In genomic region chr1:15622707-15623373, GRCh38 we compare ENCODE assay signal across 17 cellular contexts. TPM values are rescaled to one million over a fixed set of nuclear protein-coding genes. Genes with fewer than 3 reads are reported as not detected.
DNase-seq lines count a peak whose midpoint lies in the region; ATAC-seq, FAIRE-seq and TF ChIP-seq lines count a peak whose summit lies in the region.
"Had no signal": no experiment of that assay in that cellular context is flagged by ENCODE, and none has a peak within 500 bp of the region (broad histone marks: within the 10 kb centered on the region; RNA-seq: fewer than 3 reads in every experiment).

No MANE protein-coding gene starts in this region.

- intact Hi-C loops in CD8-positive, alpha-beta T cell (cut with DNase I, micrococcal nuclease): no loop called here
- intact Hi-C loops in dendritic cell treated with granulocyte-macrophage colony-stimulating factor and Interleukin-4, amounts not matched to agents 40 ng/mL and 50 ng/mL, for 4 days (cut with micrococcal nuclease): no loop called here
- intact Hi-C loops in ovary (cut with DNase I): no loop called here
- intact Hi-C loops in mucosa of descending colon (cut with DNase I, micrococcal nuclease): no loop called here
- intact Hi-C loops in pancreas (cut with DNase I): no loop called here

- H3K4me1 Mint-ChIP-seq in CD4-positive, CD25-positive, alpha-beta regulatory T cell: peaks cover 44 to 91% (median 63%) of the 10 kb centered on the region in 4 donors
- H3K4me1 Mint-ChIP-seq in CD8-positive, alpha-beta T cell (ENCODE audit: low read depth): peaks cover 76% of the 10 kb centered on the region
- peaks cover 79% of the 10 kb centered on the region for H3K4me1 Mint-ChIP-seq in dendritic cell treated with granulocyte-macrophage colony-stimulating factor and Interleukin-4, amounts not matched to agents 40 ng/mL and 50 ng/mL, for 4 days (ENCODE audit: low read depth)
- peaks cover 82% of the 10 kb centered on the region for H3K4me1 Mint-ChIP-seq in nephron progenitor cell

- FAIRE-seq in pancreas (lab: Jason Lieb, UNC): no peak
- FAIRE-seq: endothelial cell of umbilical vein, frontal cortex had no signal

- no peak for TF ChIP-seq EP300 in ovary (IDR thresholded peaks at IDR 0.05)

- H3K27ac ChIP-seq in CD4-positive, CD25-positive, alpha-beta regulatory T cell (ENCODE audit: insufficient read depth, low read length, poor library complexity, severe bottlenecking): no peak overlapping the region
- no peak overlapping the region for H3K27ac ChIP-seq in CD8-positive, alpha-beta T cell (ENCODE audit: low read depth, low read length)
- H3K27ac ChIP-seq in ovary (no peak overlapping the region), pancreas (no peak overlapping the region)
- H3K27ac ChIP-seq: thoracic aorta had no signal

- TF ChIP-seq CTCF in CD8-positive, alpha-beta T cell (IDR thresholded peaks at IDR 0.05): no peak
- TF ChIP-seq CTCF in nephron progenitor cell (IDR thresholded peaks at IDR 0.05): no peak
- TF ChIP-seq CTCF in ovary (IDR thresholded peaks at IDR 0.05): no peak
- TF ChIP-seq CTCF in mucosa of descending colon (IDR thresholded peaks at IDR 0.05): no peak
- TF ChIP-seq CTCF in pancreas (IDR thresholded peaks at IDR 0.05): no peak

- POLR2A ChIA-PET in CD8-positive, alpha-beta T cell (lab: Charles Lee): interaction anchor here (0.6 to 0.7 kb wide), 3 partner anchors 10 to 39 kb away, joined by 3 read pairs; no protein-coding TSS in a partner anchor

- peaks cover 19% of the 10 kb centered on the region for H3K36me3 ChIP-seq in CD4-positive, CD25-positive, alpha-beta regulatory T cell (ENCODE audit: control insufficient read depth, insufficient read depth, low read length)
- H3K36me3 ChIP-seq in CD8-positive, alpha-beta T cell (ENCODE audit: insufficient read depth, low read length): peaks cover 13% of the 10 kb centered on the region
- H3K36me3 ChIP-seq in ovary (no peaks in the 10 kb centered on the region), mucosa of descending colon (ENCODE audit: low read depth) (no peaks in the 10 kb centered on the region), pancreas (no peaks in the 10 kb centered on the region)

- no peaks in the 10 kb centered on the region for H3K9me3 Mint-ChIP-seq in CD4-positive, CD25-positive, alpha-beta regulatory T cell
- H3K9me3 Mint-ChIP-seq in CD8-positive, alpha-beta T cell: no peaks in the 10 kb centered on the region
- no peaks in the 10 kb centered on the region for H3K9me3 Mint-ChIP-seq in dendritic cell treated with granulocyte-macrophage colony-stimulating factor and Interleukin-4, amounts not matched to agents 40 ng/mL and 50 ng/mL, for 4 days
- no peaks in the 10 kb centered on the region for H3K9me3 Mint-ChIP-seq in nephron progenitor cell

- no peak for TF ChIP-seq POLR2A in ovary (IDR thresholded peaks at IDR 0.05)

- peak overlapping the region; percentile 26 for H3K4me3 ChIP-seq in CD4-positive, CD25-positive, alpha-beta regulatory T cell (ENCODE audit: low read depth, low read length)
- H3K4me3 ChIP-seq in CD8-positive, alpha-beta T cell (ENCODE audit: low read depth, low read length): no peak overlapping the region
- H3K4me3 ChIP-seq in ovary (no peak overlapping the region), mucosa of descending colon (no peak overlapping the region), pancreas (no peak overlapping the region)
- H3K4me3 ChIP-seq: HAP-1, thoracic aorta had no signal

- no peak for ATAC-seq in CD4-positive, CD25-positive, alpha-beta regulatory T cell (ENCODE audit: low read depth in 2 of 2)
- no peak for ATAC-seq in CD8-positive, alpha-beta T cell
- ATAC-seq in mucosa of descending colon (no peak), pancreas (no peak)

- H3K4me1 ChIP-seq in CD4-positive, CD25-positive, alpha-beta regulatory T cell (ENCODE audit: control insufficient read depth, insufficient read depth, low read length, poor library complexity, severe bottlenecking): peaks cover 69% of the 10 kb centered on the region
- peaks cover 49% of the 10 kb centered on the region for H3K4me1 ChIP-seq in CD8-positive, alpha-beta T cell (ENCODE audit: insufficient read depth, low read length)
- peaks cover 6% of the 10 kb centered on the region for H3K4me1 ChIP-seq in ovary (ENCODE audit: insufficient read depth)
- peaks cover 42% of the 10 kb centered on the region for H3K4me1 ChIP-seq in mucosa of descending colon (ENCODE audit: low read depth)
- peaks cover 15 to 48% (median 44%) of the 10 kb centered on the region in 3 donors for H3K4me1 ChIP-seq in pancreas

- CTCF ChIA-PET in CD8-positive, alpha-beta T cell (lab: Charles Lee): interaction anchor here (1.0 kb wide), 1 partner anchor 118 kb away, joined by 3 read pairs; no protein-coding TSS in a partner anchor

- H3K27me3 Mint-ChIP-seq in CD4-positive, CD25-positive, alpha-beta regulatory T cell: no peaks in the 10 kb centered on the region
- no peaks in the 10 kb centered on the region for H3K27me3 Mint-ChIP-seq in CD8-positive, alpha-beta T cell (ENCODE audit: low read depth)
- no peaks in the 10 kb centered on the region for H3K27me3 Mint-ChIP-seq in dendritic cell treated with granulocyte-macrophage colony-stimulating factor and Interleukin-4, amounts not matched to agents 40 ng/mL and 50 ng/mL, for 4 days
- no peaks in the 10 kb centered on the region for H3K27me3 Mint-ChIP-seq in nephron progenitor cell (ENCODE audit: low read depth, poor library complexity)

- no peaks in the 10 kb centered on the region for H3K9me3 ChIP-seq in CD4-positive, CD25-positive, alpha-beta regulatory T cell (ENCODE audit: control insufficient read depth in 2 of 2, low read length in 2 of 2)
- H3K9me3 ChIP-seq in CD8-positive, alpha-beta T cell (ENCODE audit: low read length): no peaks in the 10 kb centered on the region
- H3K9me3 ChIP-seq in ovary: no peaks in the 10 kb centered on the region
- H3K9me3 ChIP-seq in mucosa of descending colon: no peaks in the 10 kb centered on the region
- no peaks in the 10 kb centered on the region for H3K9me3 ChIP-seq in pancreas
- H3K9me3 ChIP-seq: HAP-1, thoracic aorta had no signal

- peak in 1 of 3 donors; percentile 41 for DNase-seq in CD4-positive, CD25-positive, alpha-beta regulatory T cell
- no peak for DNase-seq in CD8-positive, alpha-beta T cell
- DNase-seq in nephron progenitor cell (no peak), ovary (no peak), mucosa of descending colon (no peak), pancreas (no peak)
- DNase-seq: activated CD4-positive, alpha-beta T cell treated with anti-CD3 and anti-CD28 coated beads for 48 hours; Right ventricle myocardium superior; stimulated activated CD4-positive, alpha-beta T cell treated with anti-CD3 and anti-CD28 coated beads, Interleukin-2, amount 100 ng/mL, for 24 hours; T-helper 9 cell had no signal

- peaks cover 17% of the 10 kb centered on the region for H3K36me3 Mint-ChIP-seq in CD4-positive, CD25-positive, alpha-beta regulatory T cell
- H3K36me3 Mint-ChIP-seq in CD8-positive, alpha-beta T cell: peaks cover 45% of the 10 kb centered on the region
- H3K36me3 Mint-ChIP-seq in dendritic cell treated with granulocyte-macrophage colony-stimulating factor and Interleukin-4, amounts not matched to agents 40 ng/mL and 50 ng/mL, for 4 days (ENCODE audit: low read depth): peaks cover 25% of the 10 kb centered on the region
- peaks cover 16% of the 10 kb centered on the region for H3K36me3 Mint-ChIP-seq in nephron progenitor cell (ENCODE audit: low read depth)

- no peaks in the 10 kb centered on the region for H3K27me3 ChIP-seq in CD4-positive, CD25-positive, alpha-beta regulatory T cell (ENCODE audit: control insufficient read depth, insufficient read depth, low read length)
- H3K27me3 ChIP-seq in CD8-positive, alpha-beta T cell (ENCODE audit: insufficient read depth, low read length): no peaks in the 10 kb centered on the region
- no peaks in the 10 kb centered on the region for H3K27me3 ChIP-seq in ovary
- H3K27me3 ChIP-seq in pancreas: no peaks in the 10 kb centered on the region

- H3K27ac Mint-ChIP-seq in CD4-positive, CD25-positive, alpha-beta regulatory T cell: peak overlapping the region; percentile 0 to 53 (median 9)
- H3K27ac Mint-ChIP-seq in CD8-positive, alpha-beta T cell: peak overlapping the region; percentile 58
- peak overlapping the region; percentile 5 for H3K27ac Mint-ChIP-seq in dendritic cell treated with granulocyte-macrophage colony-stimulating factor and Interleukin-4, amounts not matched to agents 40 ng/mL and 50 ng/mL, for 4 days
- peak overlapping the region; percentile 41 for H3K27ac Mint-ChIP-seq in nephron progenitor cell

- peak overlapping the region in 3 of 4 donors; percentile 0 to 73 (median 18) for H3K4me3 Mint-ChIP-seq in CD4-positive, CD25-positive, alpha-beta regulatory T cell
- no peak overlapping the region for H3K4me3 Mint-ChIP-seq in CD8-positive, alpha-beta T cell
- no peak overlapping the region for H3K4me3 Mint-ChIP-seq in dendritic cell treated with granulocyte-macrophage colony-stimulating factor and Interleukin-4, amounts not matched to agents 40 ng/mL and 50 ng/mL, for 4 days
- H3K4me3 Mint-ChIP-seq in nephron progenitor cell: no peak overlapping the region

- WGBS in ovary, 3 donors: 88 to 93% (median 93%) methylated on average over 7 of the region's 7 CpGs
- 86 to 91% methylated on average over 7 of the region's 7 CpGs for WGBS in pancreas, 2 donors

RNA-seq across cellular contexts. Expression of gene DDI2, which starts 5.6 kb away (rescaled TPM):
- 61.2 TPM for total RNA-seq in CD4-positive, CD25-positive, alpha-beta regulatory T cell
- 1 to 10 TPM; 3.2 to 7.7 (median 5.5) TPM for polyA plus RNA-seq in CD4-positive, CD25-positive, alpha-beta regulatory T cell
- total RNA-seq in CD8-positive, alpha-beta T cell: 10 to 100 TPM; 34.7 to 37.7 TPM
- 10 to 100 TPM; 18.7 to 30.9 (median 23.1) TPM for total RNA-seq in ovary
- 1 to 10 TPM; 4.2 to 9.6 TPM for polyA plus RNA-seq in ovary
- 10 to 100 TPM; 33.5 to 36.2 (median 34.6) TPM for total RNA-seq in mucosa of descending colon
- total RNA-seq in pancreas: 10 to 100 TPM; 12.5 to 17.8 (median 16.3) TPM
- polyA plus RNA-seq in pancreas: 1 to 10 TPM; 4.7 to 7.0 TPM

RNA-seq across cellular contexts. Expression of gene AGMAT, which starts 38.0 kb away (rescaled TPM):
- 8.9 TPM for total RNA-seq in CD4-positive, CD25-positive, alpha-beta regulatory T cell
- polyA plus RNA-seq in CD4-positive, CD25-positive, alpha-beta regulatory T cell: 10 to 100 TPM in 3 of 4 donors, 1 to 10 TPM in 1; 9.1 to 12.7 (median 11.6) TPM
- total RNA-seq in CD8-positive, alpha-beta T cell: 1 to 10 TPM; 2.3 to 2.4 TPM
- under 1 TPM in 3 of 7 donors, not detected in 4; 0.30 to 0.31 (median 0.30) TPM for total RNA-seq in ovary
- polyA plus RNA-seq in ovary: 1 to 10 TPM in 1 of 2 donors, under 1 TPM in 1; 0.08 to 1.5 TPM
- total RNA-seq in mucosa of descending colon: 10 to 100 TPM in 2 of 3 donors, 1 to 10 TPM in 1; 8.4 to 21.4 (median 20.7) TPM
- total RNA-seq in pancreas: 1 to 10 TPM in 1 of 6 donors, under 1 TPM in 5; 0.43 to 1.0 (median 0.55) TPM
- polyA plus RNA-seq in pancreas: under 1 TPM; 0.28 to 0.30 TPM
- total RNA-seq: MCF 10A had no signal
- polyA plus RNA-seq: neural cell had no signal

Comparison
In these comparisons a context has a peak if more than half of its experiments do, and no peak if none do; other contexts are left out.
1. H3K27ac Mint-ChIP-seq: peak in every context shown above with its lines; median percentile 58 in CD8-positive, alpha-beta T cell; 41 in nephron progenitor cell; 9 in CD4-positive, CD25-positive, alpha-beta regulatory T cell; 5 in dendritic cell treated with granulocyte-macrophage colony-stimulating factor and Interleukin-4, amounts not matched to agents 40 ng/mL and 50 ng/mL, for 4 days.
2. H3K4me3 Mint-ChIP-seq: peak in CD4-positive, CD25-positive, alpha-beta regulatory T cell (3 of 4); none in CD8-positive, alpha-beta T cell (single experiment), dendritic cell treated with granulocyte-macrophage colony-stimulating factor and Interleukin-4, amounts not matched to agents 40 ng/mL and 50 ng/mL, for 4 days (single experiment) and nephron progenitor cell (single experiment).